In the genomic region with DNA sequence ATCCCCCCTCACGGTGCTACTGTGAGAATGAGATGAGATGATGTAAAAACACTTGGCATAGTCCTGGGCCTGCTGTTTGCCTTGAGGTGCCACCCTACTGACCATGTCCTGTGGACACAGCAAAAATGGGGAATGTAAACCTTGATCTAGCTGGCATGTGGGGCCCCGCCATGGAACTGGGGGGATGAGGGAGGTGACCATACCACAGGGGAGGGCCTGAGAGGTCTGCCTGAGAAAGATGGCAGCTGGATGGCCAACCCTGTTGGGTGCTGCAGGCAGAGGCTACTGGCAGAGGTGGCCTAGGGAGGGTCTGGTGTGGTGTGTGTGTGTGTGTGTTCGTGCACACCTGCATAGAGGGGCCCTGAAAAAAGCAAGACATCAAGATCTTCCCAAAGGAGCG, we compare ENCODE assay signal across 2 cellular contexts.
TF ChIP-seq lines count a peak whose summit lies in the region.

No MANE protein-coding gene starts in this region.

TF ChIP-seq in WTC11, 78 proteins besides CTCF, POLR2A, EP300 and RAD21 (continued from another document):
- TF ChIP-seq, protein P1, sequence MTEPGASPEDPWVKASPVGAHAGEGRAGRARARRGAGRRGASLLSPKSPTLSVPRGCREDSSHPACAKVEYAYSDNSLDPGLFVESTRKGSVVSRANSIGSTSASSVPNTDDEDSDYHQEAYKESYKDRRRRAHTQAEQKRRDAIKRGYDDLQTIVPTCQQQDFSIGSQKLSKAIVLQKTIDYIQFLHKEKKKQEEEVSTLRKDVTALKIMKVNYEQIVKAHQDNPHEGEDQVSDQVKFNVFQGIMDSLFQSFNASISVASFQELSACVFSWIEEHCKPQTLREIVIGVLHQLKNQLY (CRISPR knock-in tag; IDR thresholded peaks at IDR 0.05), result no peak
- TF ChIP-seq NR3C1 (CRISPR knock-in tag; conservative IDR thresholded peaks at IDR 0.05; ENCODE audit: low read depth), result no peak
- no peak for TF ChIP-seq SMAD4 (CRISPR knock-in tag; IDR thresholded peaks at IDR 0.05)
- TF ChIP-seq, protein P2, sequence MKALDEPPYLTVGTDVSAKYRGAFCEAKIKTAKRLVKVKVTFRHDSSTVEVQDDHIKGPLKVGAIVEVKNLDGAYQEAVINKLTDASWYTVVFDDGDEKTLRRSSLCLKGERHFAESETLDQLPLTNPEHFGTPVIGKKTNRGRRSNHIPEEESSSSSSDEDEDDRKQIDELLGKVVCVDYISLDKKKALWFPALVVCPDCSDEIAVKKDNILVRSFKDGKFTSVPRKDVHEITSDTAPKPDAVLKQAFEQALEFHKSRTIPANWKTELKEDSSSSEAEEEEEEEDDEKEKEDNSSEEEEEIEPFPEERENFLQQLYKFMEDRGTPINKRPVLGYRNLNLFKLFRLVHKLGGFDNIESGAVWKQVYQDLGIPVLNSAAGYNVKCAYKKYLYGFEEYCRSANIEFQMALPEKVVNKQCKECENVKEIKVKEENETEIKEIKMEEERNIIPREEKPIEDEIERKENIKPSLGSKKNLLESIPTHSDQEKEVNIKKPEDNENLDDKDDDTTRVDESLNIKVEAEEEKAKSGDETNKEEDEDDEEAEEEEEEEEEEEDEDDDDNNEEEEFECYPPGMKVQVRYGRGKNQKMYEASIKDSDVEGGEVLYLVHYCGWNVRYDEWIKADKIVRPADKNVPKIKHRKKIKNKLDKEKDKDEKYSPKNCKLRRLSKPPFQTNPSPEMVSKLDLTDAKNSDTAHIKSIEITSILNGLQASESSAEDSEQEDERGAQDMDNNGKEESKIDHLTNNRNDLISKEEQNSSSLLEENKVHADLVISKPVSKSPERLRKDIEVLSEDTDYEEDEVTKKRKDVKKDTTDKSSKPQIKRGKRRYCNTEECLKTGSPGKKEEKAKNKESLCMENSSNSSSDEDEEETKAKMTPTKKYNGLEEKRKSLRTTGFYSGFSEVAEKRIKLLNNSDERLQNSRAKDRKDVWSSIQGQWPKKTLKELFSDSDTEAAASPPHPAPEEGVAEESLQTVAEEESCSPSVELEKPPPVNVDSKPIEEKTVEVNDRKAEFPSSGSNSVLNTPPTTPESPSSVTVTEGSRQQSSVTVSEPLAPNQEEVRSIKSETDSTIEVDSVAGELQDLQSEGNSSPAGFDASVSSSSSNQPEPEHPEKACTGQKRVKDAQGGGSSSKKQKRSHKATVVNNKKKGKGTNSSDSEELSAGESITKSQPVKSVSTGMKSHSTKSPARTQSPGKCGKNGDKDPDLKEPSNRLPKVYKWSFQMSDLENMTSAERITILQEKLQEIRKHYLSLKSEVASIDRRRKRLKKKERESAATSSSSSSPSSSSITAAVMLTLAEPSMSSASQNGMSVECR (CRISPR knock-in tag; IDR thresholded peaks at IDR 0.05; ENCODE audit: borderline replicate concordance), result no peak
- TF ChIP-seq NR1H2 (CRISPR knock-in tag; IDR thresholded peaks at IDR 0.05), result no peak

TF ChIP-seq in liver, 16 proteins besides CTCF, POLR2A, EP300 and RAD21 (continued from another document):
- TF ChIP-seq, protein P3, sequence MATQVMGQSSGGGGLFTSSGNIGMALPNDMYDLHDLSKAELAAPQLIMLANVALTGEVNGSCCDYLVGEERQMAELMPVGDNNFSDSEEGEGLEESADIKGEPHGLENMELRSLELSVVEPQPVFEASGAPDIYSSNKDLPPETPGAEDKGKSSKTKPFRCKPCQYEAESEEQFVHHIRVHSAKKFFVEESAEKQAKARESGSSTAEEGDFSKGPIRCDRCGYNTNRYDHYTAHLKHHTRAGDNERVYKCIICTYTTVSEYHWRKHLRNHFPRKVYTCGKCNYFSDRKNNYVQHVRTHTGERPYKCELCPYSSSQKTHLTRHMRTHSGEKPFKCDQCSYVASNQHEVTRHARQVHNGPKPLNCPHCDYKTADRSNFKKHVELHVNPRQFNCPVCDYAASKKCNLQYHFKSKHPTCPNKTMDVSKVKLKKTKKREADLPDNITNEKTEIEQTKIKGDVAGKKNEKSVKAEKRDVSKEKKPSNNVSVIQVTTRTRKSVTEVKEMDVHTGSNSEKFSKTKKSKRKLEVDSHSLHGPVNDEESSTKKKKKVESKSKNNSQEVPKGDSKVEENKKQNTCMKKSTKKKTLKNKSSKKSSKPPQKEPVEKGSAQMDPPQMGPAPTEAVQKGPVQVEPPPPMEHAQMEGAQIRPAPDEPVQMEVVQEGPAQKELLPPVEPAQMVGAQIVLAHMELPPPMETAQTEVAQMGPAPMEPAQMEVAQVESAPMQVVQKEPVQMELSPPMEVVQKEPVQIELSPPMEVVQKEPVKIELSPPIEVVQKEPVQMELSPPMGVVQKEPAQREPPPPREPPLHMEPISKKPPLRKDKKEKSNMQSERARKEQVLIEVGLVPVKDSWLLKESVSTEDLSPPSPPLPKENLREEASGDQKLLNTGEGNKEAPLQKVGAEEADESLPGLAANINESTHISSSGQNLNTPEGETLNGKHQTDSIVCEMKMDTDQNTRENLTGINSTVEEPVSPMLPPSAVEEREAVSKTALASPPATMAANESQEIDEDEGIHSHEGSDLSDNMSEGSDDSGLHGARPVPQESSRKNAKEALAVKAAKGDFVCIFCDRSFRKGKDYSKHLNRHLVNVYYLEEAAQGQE (IDR thresholded peaks at IDR 0.05), result no peak
- TF ChIP-seq YY1 (IDR thresholded peaks at IDR 0.05) (no peak), RXRA (IDR thresholded peaks at IDR 0.05) (no peak), HNF4G (IDR thresholded peaks at IDR 0.05) (no peak), GABPA (IDR thresholded peaks at IDR 0.05 in 1 of 2, conservative IDR thresholded peaks at IDR 0.05 in 1 of 2) (no peak), EGR1 (IDR thresholded peaks at IDR 0.05; ENCODE audit: low read depth in 2 of 2) (no peak), FOXA1 (IDR thresholded peaks at IDR 0.05) (no peak), FOXA2 (IDR thresholded peaks at IDR 0.05) (no peak), TAF1 (conservative IDR thresholded peaks at IDR 0.05) (no peak)
- TF ChIP-seq, protein P4, sequence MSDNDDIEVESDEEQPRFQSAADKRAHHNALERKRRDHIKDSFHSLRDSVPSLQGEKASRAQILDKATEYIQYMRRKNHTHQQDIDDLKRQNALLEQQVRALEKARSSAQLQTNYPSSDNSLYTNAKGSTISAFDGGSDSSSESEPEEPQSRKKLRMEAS (IDR thresholded peaks at IDR 0.05), result no peak
